In genomic region chr21:42540396-42540795, GRCh38 we compare ENCODE assay signal across 21 cellular contexts. TPM values are rescaled to one million over a fixed set of nuclear protein-coding genes. Genes with fewer than 3 reads are reported as not detected.
A peak's percentile ranks its signal among the peaks of the same experiment; 100 is the strongest.
DNase-seq lines count a peak whose midpoint lies in the region; ATAC-seq and TF ChIP-seq lines count a peak whose summit lies in the region.
"Had no signal": no experiment of that assay in that cellular context is flagged by ENCODE, and none has a peak within 500 bp of the region (broad histone marks: within the 10 kb centered on the region; RNA-seq: fewer than 3 reads in every experiment).

No MANE protein-coding gene starts in this region.

- H3K9me3 Mint-ChIP-seq in activated CD8-positive, alpha-beta T cell treated with anti-CD3 and anti-CD28 coated beads, Interleukin-2, amount 10 ng/mL, durations not matched to agents 7 days and 5 days (ENCODE audit: insufficient read depth): no peaks in the 10 kb centered on the region
- no peaks in the 10 kb centered on the region for H3K9me3 Mint-ChIP-seq in activated CD8-positive, alpha-beta T cell treated with anti-CD3 and anti-CD28 coated beads for 36 hours
- H3K9me3 Mint-ChIP-seq: CD8-positive, alpha-beta T cell had no signal

- peaks cover 20% of the 10 kb centered on the region for H3K36me3 Mint-ChIP-seq in activated CD8-positive, alpha-beta T cell treated with anti-CD3 and anti-CD28 coated beads, Interleukin-2, amount 10 ng/mL, durations not matched to agents 7 days and 5 days (ENCODE audit: low read depth)
- peaks cover 4% of the 10 kb centered on the region for H3K36me3 Mint-ChIP-seq in activated CD8-positive, alpha-beta T cell treated with anti-CD3 and anti-CD28 coated beads for 36 hours (ENCODE audit: low read depth)

- intact Hi-C loops in activated CD8-positive, alpha-beta T cell treated with anti-CD3 and anti-CD28 coated beads for 36 hours (cut with micrococcal nuclease): no loop called here
- intact Hi-C loops in upper lobe of right lung (cut with DNase I): no loop called here

- H3K4me3 Mint-ChIP-seq in activated CD8-positive, alpha-beta T cell treated with anti-CD3 and anti-CD28 coated beads, Interleukin-2, amount 10 ng/mL, durations not matched to agents 7 days and 5 days: no peak overlapping the region
- H3K4me3 Mint-ChIP-seq in activated CD8-positive, alpha-beta T cell treated with anti-CD3 and anti-CD28 coated beads for 36 hours: no peak overlapping the region
- H3K4me3 Mint-ChIP-seq: CD8-positive, alpha-beta T cell had no signal

- POLR2A ChIA-PET in activated CD8-positive, alpha-beta T cell treated with anti-CD3 and anti-CD28 coated beads, Interleukin-2, amount 10 ng/mL, durations not matched to agents 7 days and 5 days (lab: Charles Lee): interaction anchor here (0.6 kb wide), 1 partner anchor 534 kb away, joined by 3 read pairs; no protein-coding TSS in a partner anchor
- POLR2A ChIA-PET in activated CD8-positive, alpha-beta T cell treated with anti-CD3 and anti-CD28 coated beads for 36 hours (lab: Charles Lee): no interaction called here

- H3K27ac ChIP-seq in VCaP (peak overlapping the region; percentile 97), upper lobe of right lung (no peak overlapping the region)
- H3K27ac ChIP-seq: 22Rv1; BLaER1 treated with 17β-estradiol and CSF1 and Interleukin-3, amounts not matched to agents 10 nM and 100 nM; HL-60; SJCRH30 had no signal

- no peak for ATAC-seq in activated CD8-positive, alpha-beta T cell treated with anti-CD3 and anti-CD28 coated beads, Interleukin-2, amount 10 ng/mL, durations not matched to agents 7 days and 5 days
- ATAC-seq in activated CD8-positive, alpha-beta T cell treated with anti-CD3 and anti-CD28 coated beads for 36 hours: no peak
- ATAC-seq in left lobe of liver (peak; percentile 55), upper lobe of right lung (no peak)
- ATAC-seq: CD8-positive, alpha-beta T cell had no signal

- TF ChIP-seq CTCF in activated CD8-positive, alpha-beta T cell treated with anti-CD3 and anti-CD28 coated beads for 36 hours (IDR thresholded peaks at IDR 0.05): no peak
- TF ChIP-seq CTCF in VCaP (conservative IDR thresholded peaks at IDR 0.05) (no peak), upper lobe of right lung (IDR thresholded peaks at IDR 0.05) (no peak)

- CTCF ChIA-PET in activated CD8-positive, alpha-beta T cell treated with anti-CD3 and anti-CD28 coated beads, Interleukin-2, amount 10 ng/mL, durations not matched to agents 7 days and 5 days (lab: Charles Lee): no interaction called here
- CTCF ChIA-PET in activated CD8-positive, alpha-beta T cell treated with anti-CD3 and anti-CD28 coated beads for 36 hours (lab: Charles Lee): no interaction called here

- no peaks in the 10 kb centered on the region for H3K9me3 ChIP-seq in upper lobe of right lung
- H3K9me3 ChIP-seq: BLaER1 treated with 17β-estradiol and CSF1 and Interleukin-3, amounts not matched to agents 10 nM and 100 nM; SJCRH30 had no signal

- no peak overlapping the region for H3K4me3 ChIP-seq in upper lobe of right lung
- H3K4me3 ChIP-seq: BLaER1 treated with 17β-estradiol and CSF1 and Interleukin-3, amounts not matched to agents 10 nM and 100 nM; SJCRH30 had no signal

- no peaks in the 10 kb centered on the region for H3K27me3 ChIP-seq in upper lobe of right lung
- H3K27me3 ChIP-seq: SJCRH30 had no signal

- H3K27ac Mint-ChIP-seq in activated CD8-positive, alpha-beta T cell treated with anti-CD3 and anti-CD28 coated beads, Interleukin-2, amount 10 ng/mL, durations not matched to agents 7 days and 5 days: peak overlapping the region; percentile 42
- no peak overlapping the region for H3K27ac Mint-ChIP-seq in activated CD8-positive, alpha-beta T cell treated with anti-CD3 and anti-CD28 coated beads for 36 hours
- H3K27ac Mint-ChIP-seq: CD8-positive, alpha-beta T cell had no signal

- no peak for DNase-seq in activated CD8-positive, alpha-beta T cell treated with anti-CD3 and anti-CD28 coated beads, Interleukin-2, amount 10 ng/mL, durations not matched to agents 7 days and 5 days
- no peak for DNase-seq in activated CD8-positive, alpha-beta T cell treated with anti-CD3 and anti-CD28 coated beads for 36 hours
- DNase-seq in left lobe of liver (ENCODE audit: low spot score) (peak; percentile 76), upper lobe of right lung (peak; percentile 42), inferior parietal cortex (ENCODE audit: extremely low spot score) (no peak), NCI-H2196 treated with DMSO at 0.1 percent for 48 hours (lab: John Stamatoyannopoulos, UW; ENCODE audit: unreplicated experiment) (no peak)
- DNase-seq in activated CD8-positive, alpha-beta memory T cell treated with anti-CD3 and anti-CD28 coated beads, Interleukin-2, amount 50 U/mL, for 48 hours: no peak
- DNase-seq: CD8-positive, alpha-beta T cell; GOT3; KG1; NCI-H1092; NCI-H1436 treated with DMSO at 0.1 percent for 48 hours; NCI-H1930; NCI-H226; NCI-H774; NK-92 treated with Interleukin-12 subunit alpha and Interleukin-12 subunit beta, amount 100 ng/mL, for 24 hours had no signal

- H3K4me1 Mint-ChIP-seq in activated CD8-positive, alpha-beta T cell treated with anti-CD3 and anti-CD28 coated beads, Interleukin-2, amount 10 ng/mL, durations not matched to agents 7 days and 5 days (ENCODE audit: low read depth): peaks cover 17% of the 10 kb centered on the region
- peaks cover 2% of the 10 kb centered on the region for H3K4me1 Mint-ChIP-seq in activated CD8-positive, alpha-beta T cell treated with anti-CD3 and anti-CD28 coated beads for 36 hours (ENCODE audit: low read depth)

- H3K4me1 ChIP-seq in upper lobe of right lung: no peaks in the 10 kb centered on the region
- H3K4me1 ChIP-seq: SJCRH30 had no signal

- no peaks in the 10 kb centered on the region for H3K27me3 Mint-ChIP-seq in activated CD8-positive, alpha-beta T cell treated with anti-CD3 and anti-CD28 coated beads, Interleukin-2, amount 10 ng/mL, durations not matched to agents 7 days and 5 days (ENCODE audit: low read depth)
- H3K27me3 Mint-ChIP-seq in activated CD8-positive, alpha-beta T cell treated with anti-CD3 and anti-CD28 coated beads for 36 hours: no peaks in the 10 kb centered on the region

- H3K36me3 ChIP-seq in upper lobe of right lung: peaks cover 58% of the 10 kb centered on the region
- H3K36me3 ChIP-seq: SJCRH30 had no signal

RNA-seq across cellular contexts. Expression of gene SLC37A1, which starts 26.7 kb away (rescaled TPM):
- 10 to 100 TPM; 18.9 to 19.2 TPM for total RNA-seq in activated CD8-positive, alpha-beta T cell treated with anti-CD3 and anti-CD28 coated beads, Interleukin-2, amount 10 ng/mL, durations not matched to agents 7 days and 5 days
- 10 to 100 TPM; 12.8 to 14.9 TPM for total RNA-seq in activated CD8-positive, alpha-beta T cell treated with anti-CD3 and anti-CD28 coated beads for 36 hours
- total RNA-seq in left lobe of liver (5.0 TPM), upper lobe of right lung (21.6 TPM)
- total RNA-seq: SJCRH30 had no signal

RNA-seq across cellular contexts. Expression of gene RSPH1, which starts 44.4 kb away (rescaled TPM):
- total RNA-seq in activated CD8-positive, alpha-beta T cell treated with anti-CD3 and anti-CD28 coated beads, Interleukin-2, amount 10 ng/mL, durations not matched to agents 7 days and 5 days: not detected
- not detected for total RNA-seq in activated CD8-positive, alpha-beta T cell treated with anti-CD3 and anti-CD28 coated beads for 36 hours
- total RNA-seq in left lobe of liver (0.33 TPM), upper lobe of right lung (0.84 TPM)
- total RNA-seq: SJCRH30 had no signal

Comparison
In these comparisons a context has a peak if more than half of its experiments do, and no peak if none do; other contexts are left out.
1. DNase-seq: peak in left lobe of liver (single experiment) and upper lobe of right lung (single experiment); none in activated CD8-positive, alpha-beta T cell treated with anti-CD3 and anti-CD28 coated beads, Interleukin-2, amount 10 ng/mL, durations not matched to agents 7 days and 5 days (single experiment), activated CD8-positive, alpha-beta T cell treated with anti-CD3 and anti-CD28 coated beads for 36 hours (single experiment), inferior parietal cortex (single experiment), NCI-H2196 treated with DMSO at 0.1 percent for 48 hours (single experiment) and activated CD8-positive, alpha-beta memory T cell treated with anti-CD3 and anti-CD28 coated beads, Interleukin-2, amount 50 U/mL, for 48 hours (single experiment).